7 cellular contexts compared by ENCODE assay signal in the genomic region with DNA sequence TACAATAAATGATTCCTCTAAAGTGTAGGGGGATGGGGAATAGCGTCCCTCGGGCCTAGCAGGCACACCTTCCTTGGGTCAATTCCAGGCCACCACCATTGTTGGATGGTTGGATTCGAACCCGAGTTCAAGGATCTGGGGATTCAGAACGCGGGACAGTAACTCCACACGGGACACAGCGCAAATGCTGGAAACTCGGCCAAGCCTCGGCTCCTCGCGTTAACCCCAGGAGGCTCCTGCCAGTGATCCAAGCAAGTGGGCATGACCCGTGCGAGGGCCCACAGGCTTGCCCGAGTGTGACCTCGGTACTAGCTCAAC. TPM values are rescaled to one million over a fixed set of nuclear protein-coding genes. Genes with fewer than 3 reads are reported as not detected.
A peak's percentile ranks its signal among the peaks of the same experiment; 100 is the strongest.
DNase-seq lines count a peak whose midpoint lies in the region; ATAC-seq, FAIRE-seq and TF ChIP-seq lines count a peak whose summit lies in the region.

No MANE protein-coding gene starts in this region.

- peaks cover 19% of the 10 kb centered on the region for H3K27me3 Mint-ChIP-seq in activated naive CD8-positive, alpha-beta T cell treated with anti-CD3 and anti-CD28 coated beads, Interleukin-2, amount 10 ng/mL, durations not matched to agents 7 days and 5 days

- peaks cover 3% of the 10 kb centered on the region for H3K4me1 Mint-ChIP-seq in activated naive CD8-positive, alpha-beta T cell treated with anti-CD3 and anti-CD28 coated beads, Interleukin-2, amount 10 ng/mL, durations not matched to agents 7 days and 5 days

- no peak overlapping the region for H3K27ac Mint-ChIP-seq in activated naive CD8-positive, alpha-beta T cell treated with anti-CD3 and anti-CD28 coated beads, Interleukin-2, amount 10 ng/mL, durations not matched to agents 7 days and 5 days

- H3K9me3 ChIP-seq in kidney (ENCODE audit: control insufficient read depth in 1 of 2, low read length in 2 of 2), result no peaks in the 10 kb centered on the region
- H3K9me3 ChIP-seq in stomach, result no peaks in the 10 kb centered on the region

- WGBS in stomach, 5 donors, result 7 to 19% (median 11%) methylated on average over 5 to 16 of the region's 16 CpGs

- TF ChIP-seq CTCF in HL-60 (IDR thresholded peaks at IDR 0.05; ENCODE audit: insufficient read depth, low read length) (no peak), kidney (IDR thresholded peaks at IDR 0.05; ENCODE audit: borderline replicate concordance, extremely low read depth, insufficient read depth) (no peak), stomach (IDR thresholded peaks at IDR 0.05) (no peak)

- H3K9ac ChIP-seq in kidney (ENCODE audit: low read length in 2 of 2), result peak overlapping the region; percentile 4 to 94

- H3K36me3 ChIP-seq in kidney (ENCODE audit: control insufficient read depth in 1 of 2, insufficient read depth in 2 of 2, low read length in 2 of 2) (peaks cover 0 to 10% of the 10 kb centered on the region in 2 donors), stomach (peaks cover 0 to 21% (median 14%) of the 10 kb centered on the region in 4 donors)

- no peak for FAIRE-seq in kidney (lab: Jason Lieb, UNC)

- H3K27ac ChIP-seq in HL-60 (replicated peaks) (no peak overlapping the region; the same call in 1 of the 2 replicates), kidney (ENCODE audit: low read depth in 2 of 2, low read length in 2 of 2) (peak overlapping the region in 1 of 2 donors; percentile 86), stomach (peak overlapping the region; percentile 82 to 92 (median 87))

- intact Hi-C loops in kidney (cut with DNase I) (loop anchor here (10.0 kb wide), 1 partner anchor 83 kb away; no protein-coding TSS in a partner anchor), stomach (cut with DNase I; ENCODE audit: low total_unique reads) (loop anchor here (10.0 kb wide), 1 partner anchor 403 kb away; no protein-coding TSS in a partner anchor)

- no peak for TF ChIP-seq POLR2A in stomach (IDR thresholded peaks at IDR 0.05)

- H3K4me3 ChIP-seq in HL-60 (replicated peaks; ENCODE audit: insufficient read depth, low read length), result peak overlapping the region; percentile 65
- H3K4me3 ChIP-seq in kidney (ENCODE audit: low read length in 2 of 2), result peak overlapping the region; percentile 60 to 85
- H3K4me3 ChIP-seq in stomach, result peak overlapping the region; percentile 76 to 87 (median 76)

- POLR2A ChIA-PET in activated naive CD8-positive, alpha-beta T cell treated with anti-CD3 and anti-CD28 coated beads, Interleukin-2, amount 10 ng/mL, durations not matched to agents 7 days and 5 days (lab: Charles Lee), result interaction anchor here (2.2 kb wide), 1 partner anchor 16 kb away, joined by 13 read pairs; a partner anchor contains a TSS

- ATAC-seq in activated naive CD8-positive, alpha-beta T cell treated with anti-CD3 and anti-CD28 coated beads, Interleukin-2, amount 10 ng/mL, durations not matched to agents 7 days and 5 days (ENCODE audit: low read depth), result no peak
- no peak for ATAC-seq in HG03457 (IDR thresholded peaks at IDR 0.05; ENCODE audit: unreplicated experiment)

- DNase-seq in HL-60 (ENCODE audit: low read depth in 1 of 2, low spot score in 1 of 2) (no peak), kidney (no peak), stomach (no peak), NCI-H1048 (lab: John Stamatoyannopoulos, UW) (no peak)
- DNase-seq in activated naive CD8-positive, alpha-beta T cell treated with anti-CD3 and anti-CD28 coated beads, Interleukin-2, amount 10 ng/mL, durations not matched to agents 7 days and 5 days, result no peak
- DNase-seq in stimulated activated CD4-positive, alpha-beta T cell treated with anti-CD3 and anti-CD28 coated beads, Interleukin-15, amount 100 ng/mL, for 24 hours, result no peak

- H3K4me1 ChIP-seq in kidney (ENCODE audit: control insufficient read depth in 1 of 2, insufficient read depth in 1 of 2, low read depth in 1 of 2, low read length in 2 of 2), result peaks cover 0 to 5% of the 10 kb centered on the region in 2 donors
- peaks cover 0 to 17% (median 14%) of the 10 kb centered on the region in 4 donors for H3K4me1 ChIP-seq in stomach

- H3K4me3 Mint-ChIP-seq in activated naive CD8-positive, alpha-beta T cell treated with anti-CD3 and anti-CD28 coated beads, Interleukin-2, amount 10 ng/mL, durations not matched to agents 7 days and 5 days, result peak overlapping the region; percentile 66

- TF ChIP-seq EP300 in stomach (IDR thresholded peaks at IDR 0.05), result no peak

- H3K9me3 Mint-ChIP-seq in activated naive CD8-positive, alpha-beta T cell treated with anti-CD3 and anti-CD28 coated beads, Interleukin-2, amount 10 ng/mL, durations not matched to agents 7 days and 5 days, result no peaks in the 10 kb centered on the region

- H3K27me3 ChIP-seq in HL-60 (ENCODE audit: insufficient read depth, poor library complexity, severe bottlenecking) (no peaks in the 10 kb centered on the region), stomach (no peaks in the 10 kb centered on the region)

- no peaks in the 10 kb centered on the region for H3K36me3 Mint-ChIP-seq in activated naive CD8-positive, alpha-beta T cell treated with anti-CD3 and anti-CD28 coated beads, Interleukin-2, amount 10 ng/mL, durations not matched to agents 7 days and 5 days

RNA-seq across cellular contexts. Expression of a gene that starts 0.6 kb away (rescaled TPM):
- total RNA-seq in activated naive CD8-positive, alpha-beta T cell treated with anti-CD3 and anti-CD28 coated beads, Interleukin-2, amount 10 ng/mL, durations not matched to agents 7 days and 5 days, result 1 to 10 TPM; 1.6 to 2.1 TPM
- 32.1 TPM for total RNA-seq in kidney
- polyA plus RNA-seq in kidney (ENCODE audit: insufficient read depth, low read depth, low replicate concordance), result 67.5 TPM
- 10 to 100 TPM in 3 of 5 donors, not detected in 2; 10.9 to 22.8 (median 21.3) TPM for total RNA-seq in stomach
- 10 to 100 TPM; 10.9 to 18.4 (median 15.1) TPM for polyA plus RNA-seq in stomach

RNA-seq across cellular contexts. Expression of a gene that starts 16.4 kb away (rescaled TPM):
- total RNA-seq in activated naive CD8-positive, alpha-beta T cell treated with anti-CD3 and anti-CD28 coated beads, Interleukin-2, amount 10 ng/mL, durations not matched to agents 7 days and 5 days, result 10 to 100 TPM; 26.8 to 27.4 TPM
- 36.7 TPM for total RNA-seq in kidney
- polyA plus RNA-seq in kidney (ENCODE audit: insufficient read depth, low read depth, low replicate concordance), result 7.1 TPM
- 100 to 1,000 TPM in 2 of 5 donors, 10 to 100 TPM in 3; 24.0 to 221 (median 40.2) TPM for total RNA-seq in stomach
- polyA plus RNA-seq in stomach, result 10 to 100 TPM; 10.3 to 13.4 (median 11.3) TPM

RNA-seq across cellular contexts. Expression of a gene that starts 25.1 kb away (rescaled TPM):
- total RNA-seq in activated naive CD8-positive, alpha-beta T cell treated with anti-CD3 and anti-CD28 coated beads, Interleukin-2, amount 10 ng/mL, durations not matched to agents 7 days and 5 days, result not detected
- total RNA-seq in kidney (51.1 TPM), stomach (100 to 1,000 TPM in 2 of 5 donors, 10 to 100 TPM in 3; 29.3 to 125 (median 80.5) TPM)
- polyA plus RNA-seq in kidney (ENCODE audit: insufficient read depth, low read depth, low replicate concordance) (27.6 TPM), stomach (10 to 100 TPM; 44.0 to 56.4 (median 47.7) TPM)

RNA-seq across cellular contexts. Expression of a gene that starts 49.1 kb away (rescaled TPM):
- 1 to 10 TPM; 1.2 to 1.8 TPM for total RNA-seq in activated naive CD8-positive, alpha-beta T cell treated with anti-CD3 and anti-CD28 coated beads, Interleukin-2, amount 10 ng/mL, durations not matched to agents 7 days and 5 days
- total RNA-seq in kidney, result 7.3 TPM
- polyA plus RNA-seq in kidney (ENCODE audit: insufficient read depth, low read depth, low replicate concordance), result 0.99 TPM
- total RNA-seq in stomach, result 1 to 10 TPM in 2 of 5 donors, under 1 TPM in 1, not detected in 2; 0.45 to 4.4 (median 1.7) TPM
- 1 to 10 TPM; 2.1 to 5.0 (median 2.2) TPM for polyA plus RNA-seq in stomach

Comparison
In these comparisons a context has a peak if more than half of its experiments do, and no peak if none do; other contexts are left out.
1. RNA of a gene that starts 25.1 kb away (total RNA-seq): 29.3 to 125 TPM in stomach and 51.1 TPM in kidney (single experiment); not detected in activated naive CD8-positive, alpha-beta T cell treated with anti-CD3 and anti-CD28 coated beads, Interleukin-2, amount 10 ng/mL, durations not matched to agents 7 days and 5 days; every median in the first group is over 10 times any median in the second.
2. Peak in every context shown above with its lines, with median percentiles within 50 percentile points of each other: H3K4me3 ChIP-seq.